In the genomic region with DNA sequence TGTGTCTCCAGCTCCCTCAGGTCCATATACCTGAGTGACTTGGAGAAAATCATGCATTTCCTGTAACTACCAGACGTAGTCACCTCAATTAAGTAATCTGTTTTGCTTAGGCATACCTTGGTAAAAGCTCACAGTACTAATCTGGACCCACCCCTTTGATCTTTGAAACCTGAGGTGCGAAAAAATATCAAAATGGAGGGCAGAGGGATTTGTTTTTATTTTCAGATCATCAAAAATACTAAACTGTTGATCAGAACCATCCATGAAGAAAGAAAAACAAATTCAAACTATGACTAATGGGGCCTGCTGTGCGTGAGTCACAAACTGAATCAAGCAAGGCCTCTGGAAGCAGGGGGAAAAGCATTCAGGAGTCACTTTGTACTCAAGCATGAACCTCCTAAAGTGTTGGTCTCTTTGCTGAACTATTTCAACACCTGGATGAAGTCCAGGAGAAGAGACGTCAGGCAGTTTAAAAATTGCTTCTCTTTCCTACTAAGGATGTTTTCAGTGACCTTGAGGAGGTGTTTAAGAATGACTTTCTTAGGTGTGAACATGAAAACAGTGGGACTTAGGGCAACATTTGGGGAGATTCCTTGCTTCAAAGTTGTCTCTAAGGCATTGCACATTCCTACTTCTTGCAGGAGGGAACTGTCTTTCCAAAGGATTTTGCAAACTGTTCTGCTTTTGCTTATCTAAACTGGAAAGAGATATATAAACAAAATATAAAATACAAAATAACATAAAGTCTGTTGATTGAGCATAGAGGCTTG, we compare ENCODE assay signal across 9 cellular contexts.
DNase-seq lines count a peak whose midpoint lies in the region; ATAC-seq and TF ChIP-seq lines count a peak whose summit lies in the region.
"Had no signal": no experiment of that assay in that cellular context is flagged by ENCODE, and none has a peak within 500 bp of the region (broad histone marks: within the 10 kb centered on the region; RNA-seq: fewer than 3 reads in every experiment).

No MANE protein-coding gene starts in this region.

- H3K4me1 Mint-ChIP-seq in WTC11, result peaks cover 19% of the 10 kb centered on the region
- no peaks in the 10 kb centered on the region for H3K4me1 Mint-ChIP-seq in activated naive CD4-positive, alpha-beta T cell treated with anti-CD3 and anti-CD28 coated beads, Interleukin-2, amount 10 ng/mL, durations not matched to agents 7 days and 5 days

- peak overlapping the region; percentile 72 for H3K27ac ChIP-seq in skeletal muscle tissue (ENCODE audit: low read depth, low read length)
- H3K27ac ChIP-seq: HL-60 had no signal

- no peak overlapping the region for H3K4me3 Mint-ChIP-seq in WTC11
- H3K4me3 Mint-ChIP-seq in activated naive CD4-positive, alpha-beta T cell treated with anti-CD3 and anti-CD28 coated beads, Interleukin-2, amount 10 ng/mL, durations not matched to agents 7 days and 5 days, result no peak overlapping the region

- ATAC-seq in WTC11 (peak; percentile 61), left ventricle myocardium superior (peak; percentile 90), HG02642 (IDR thresholded peaks at IDR 0.05; ENCODE audit: poor library complexity, unreplicated experiment) (no peak)

- H3K36me3 ChIP-seq in skeletal muscle tissue (ENCODE audit: control insufficient read depth in 3 of 3, insufficient read depth in 3 of 3, low read length in 3 of 3), result no peaks in the 10 kb centered on the region

- H3K27me3 Mint-ChIP-seq in WTC11 (ENCODE audit: low read depth), result no peaks in the 10 kb centered on the region
- H3K27me3 Mint-ChIP-seq in activated naive CD4-positive, alpha-beta T cell treated with anti-CD3 and anti-CD28 coated beads, Interleukin-2, amount 10 ng/mL, durations not matched to agents 7 days and 5 days, result no peaks in the 10 kb centered on the region

- peaks cover 12 to 19% (median 13%) of the 10 kb centered on the region in 3 donors for H3K4me1 ChIP-seq in skeletal muscle tissue (ENCODE audit: control insufficient read depth in 3 of 3, insufficient read depth in 3 of 3, low read length in 3 of 3)

- H3K9me3 Mint-ChIP-seq in WTC11, result no peaks in the 10 kb centered on the region
- H3K9me3 Mint-ChIP-seq in activated naive CD4-positive, alpha-beta T cell treated with anti-CD3 and anti-CD28 coated beads, Interleukin-2, amount 10 ng/mL, durations not matched to agents 7 days and 5 days, result no peaks in the 10 kb centered on the region

- POLR2A ChIA-PET in WTC11 (lab: Charles Lee), result no interaction called here

- no peak overlapping the region for H3K4me3 ChIP-seq in skeletal muscle tissue (ENCODE audit: low read length in 3 of 3)

- H3K9ac ChIP-seq in skeletal muscle tissue (ENCODE audit: low read depth in 1 of 3, low read length in 3 of 3), result peak overlapping the region in 1 of 3 donors; percentile 25

- H3K36me3 Mint-ChIP-seq in WTC11, result no peaks in the 10 kb centered on the region
- no peaks in the 10 kb centered on the region for H3K36me3 Mint-ChIP-seq in activated naive CD4-positive, alpha-beta T cell treated with anti-CD3 and anti-CD28 coated beads, Interleukin-2, amount 10 ng/mL, durations not matched to agents 7 days and 5 days

- H3K9me3 ChIP-seq in skeletal muscle tissue (ENCODE audit: control insufficient read depth in 3 of 3, low read length in 3 of 3), result no peaks in the 10 kb centered on the region

- DNase-seq in GM04503 (ENCODE audit: low read depth) (peak; percentile 89), WTC11 (ENCODE audit: low spot score) (no peak), left ventricle myocardium superior (no peak), NCI-H2227 treated with DMSO at 0.1 percent for 48 hours (lab: John Stamatoyannopoulos, UW) (no peak), NK-92 (lab: John Stamatoyannopoulos, UW; ENCODE audit: unreplicated experiment) (no peak)
- DNase-seq in activated naive CD4-positive, alpha-beta T cell treated with anti-CD3 and anti-CD28 coated beads, Interleukin-2, amount 10 ng/mL, durations not matched to agents 7 days and 5 days, result no peak

- intact Hi-C loops in left ventricle myocardium superior (cut with micrococcal nuclease), result no loop called here

- peak overlapping the region; percentile 40; the same call in 1 of the 2 replicates for H3K27ac Mint-ChIP-seq in WTC11
- no peak overlapping the region for H3K27ac Mint-ChIP-seq in activated naive CD4-positive, alpha-beta T cell treated with anti-CD3 and anti-CD28 coated beads, Interleukin-2, amount 10 ng/mL, durations not matched to agents 7 days and 5 days

- no peak for TF ChIP-seq CTCF in WTC11 (IDR thresholded peaks at IDR 0.05)

- CTCF ChIA-PET in WTC11 (lab: Charles Lee), result no interaction called here
- CTCF ChIA-PET in activated naive CD4-positive, alpha-beta T cell treated with anti-CD3 and anti-CD28 coated beads, Interleukin-2, amount 10 ng/mL, durations not matched to agents 7 days and 5 days (lab: Charles Lee), result no interaction called here

- H3K27me3 ChIP-seq in skeletal muscle tissue (ENCODE audit: control insufficient read depth in 3 of 3, insufficient read depth in 3 of 3, low read length in 3 of 3), result no peaks in the 10 kb centered on the region

TF ChIP-seq in WTC11, 78 proteins besides CTCF, POLR2A, EP300 and RAD21:
- TF ChIP-seq MAX (CRISPR knock-in tag; IDR thresholded peaks at IDR 0.05), result no peak
- TF ChIP-seq PREB (CRISPR knock-in tag; IDR thresholded peaks at IDR 0.05; ENCODE audit: borderline replicate concordance), result no peak
- TF ChIP-seq, protein P1, sequence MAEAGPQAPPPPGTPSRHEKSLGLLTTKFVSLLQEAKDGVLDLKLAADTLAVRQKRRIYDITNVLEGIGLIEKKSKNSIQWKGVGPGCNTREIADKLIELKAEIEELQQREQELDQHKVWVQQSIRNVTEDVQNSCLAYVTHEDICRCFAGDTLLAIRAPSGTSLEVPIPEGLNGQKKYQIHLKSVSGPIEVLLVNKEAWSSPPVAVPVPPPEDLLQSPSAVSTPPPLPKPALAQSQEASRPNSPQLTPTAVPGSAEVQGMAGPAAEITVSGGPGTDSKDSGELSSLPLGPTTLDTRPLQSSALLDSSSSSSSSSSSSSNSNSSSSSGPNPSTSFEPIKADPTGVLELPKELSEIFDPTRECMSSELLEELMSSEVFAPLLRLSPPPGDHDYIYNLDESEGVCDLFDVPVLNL (CRISPR knock-in tag; IDR thresholded peaks at IDR 0.05; ENCODE audit: borderline replicate concordance, low read depth), result no peak
- TF ChIP-seq FOXP1 (CRISPR knock-in tag; IDR thresholded peaks at IDR 0.05; ENCODE audit: borderline replicate concordance), result no peak
- no peak for TF ChIP-seq NFYB (CRISPR knock-in tag; conservative IDR thresholded peaks at IDR 0.05; ENCODE audit: low read depth)
- no peak for TF ChIP-seq NR1H2 (CRISPR knock-in tag; IDR thresholded peaks at IDR 0.05)
